ENCODE assay signal across 18 cellular contexts in the genomic region with DNA sequence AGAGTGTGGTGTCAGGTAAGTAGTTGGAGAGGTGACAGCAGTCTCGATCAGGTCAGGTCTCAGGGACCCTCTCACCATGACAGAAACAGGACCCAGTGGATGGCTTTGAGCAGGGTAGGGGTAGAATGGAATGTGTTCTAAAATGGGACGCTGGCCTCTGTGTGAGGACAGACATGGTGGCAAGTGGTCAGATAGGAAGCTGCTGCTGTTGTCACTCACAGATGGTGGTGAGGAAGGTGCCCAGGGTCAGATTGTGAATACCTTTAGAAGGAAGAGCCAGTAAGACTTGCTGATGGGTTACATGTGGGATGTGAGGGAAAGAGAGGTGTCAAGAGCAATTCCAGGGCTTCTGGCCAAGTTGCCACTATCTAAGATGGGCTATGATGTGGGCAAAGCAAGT.
DNase-seq lines count a peak whose midpoint lies in the region; ATAC-seq and TF ChIP-seq lines count a peak whose summit lies in the region.
"Had no signal": no experiment of that assay in that cellular context is flagged by ENCODE, and none has a peak within 500 bp of the region (broad histone marks: within the 10 kb centered on the region; RNA-seq: fewer than 3 reads in every experiment).

No MANE protein-coding gene starts in this region.

- 0 out of 2 replicates have a peak, but pooled peaks cover 5% of the 10 kb centered on the region for H3K9me2 ChIP-seq in GM23338 (ENCODE audit: insufficient read depth)

- H3K27ac Mint-ChIP-seq in GM23338 = peak overlapping the region; percentile 35; the same call in 1 of the 2 replicates
- no peak overlapping the region for H3K27ac Mint-ChIP-seq in nephron progenitor cell
- no peak overlapping the region for H3K27ac Mint-ChIP-seq in stimulated activated effector memory CD8-positive, alpha-beta T cell treated with anti-CD3 and anti-CD28 coated beads, Interleukin-12 subunit alpha, Interleukin-12 subunit beta, amount 100 ng/mL, for 72 hours
- H3K27ac Mint-ChIP-seq: B cell; CD4-positive, CD25-positive, alpha-beta regulatory T cell; CD8-positive, alpha-beta T cell; H9 had no signal

- no peaks in the 10 kb centered on the region for H3K36me3 ChIP-seq in heart left ventricle
- H3K36me3 ChIP-seq in GM23338 (ENCODE audit: insufficient read depth) = no peaks in the 10 kb centered on the region
- H3K36me3 ChIP-seq: BLaER1 had no signal

- H3K4me3 ChIP-seq in heart left ventricle = no peak overlapping the region
- H3K4me3 ChIP-seq in GM23338 = no peak overlapping the region
- H3K4me3 ChIP-seq: BLaER1 had no signal

- no peak overlapping the region for H3K27ac ChIP-seq in heart left ventricle
- H3K27ac ChIP-seq in GM23338 (ENCODE audit: low read depth) = no peak overlapping the region
- H3K27ac ChIP-seq: 22Rv1, BLaER1, C4-2B had no signal

- intact Hi-C loops in left cardiac atrium (cut with DNase I) = no loop called here
- intact Hi-C loops in heart left ventricle (cut with DNase I) = no loop called here

- 38 to 60% (median 46%) methylated on average over 2 of the region's 2 CpGs for WGBS in heart left ventricle, 4 donors

- no peaks in the 10 kb centered on the region for H3K79me2 ChIP-seq in GM23338 (replicated peaks; ENCODE audit: insufficient read depth)

- ATAC-seq in left cardiac atrium (peak; percentile 57 to 80), heart left ventricle (no peak), GM23338 (no peak)
- peak; percentile 32 for ATAC-seq in stimulated activated effector memory CD8-positive, alpha-beta T cell treated with anti-CD3 and anti-CD28 coated beads, Interleukin-12 subunit alpha, Interleukin-12 subunit beta, amount 100 ng/mL, for 72 hours
- ATAC-seq: CD8-positive, alpha-beta T cell; HCT116 had no signal

- no peaks in the 10 kb centered on the region for H3K9me3 Mint-ChIP-seq in GM23338
- no peaks in the 10 kb centered on the region for H3K9me3 Mint-ChIP-seq in nephron progenitor cell
- peaks cover 19% of the 10 kb centered on the region for H3K9me3 Mint-ChIP-seq in stimulated activated effector memory CD8-positive, alpha-beta T cell treated with anti-CD3 and anti-CD28 coated beads, Interleukin-12 subunit alpha, Interleukin-12 subunit beta, amount 100 ng/mL, for 72 hours
- H3K9me3 Mint-ChIP-seq: CD8-positive, alpha-beta T cell; H9 had no signal

- peaks cover 5% of the 10 kb centered on the region for H3K27me3 Mint-ChIP-seq in GM23338 (ENCODE audit: insufficient read depth, low read depth, poor library complexity)
- peaks cover 43% of the 10 kb centered on the region for H3K27me3 Mint-ChIP-seq in nephron progenitor cell (ENCODE audit: low read depth, poor library complexity)
- H3K27me3 Mint-ChIP-seq: B cell; CD4-positive, CD25-positive, alpha-beta regulatory T cell had no signal

- no peak overlapping the region for H2AFZ ChIP-seq in GM23338

- no peak overlapping the region for H3K4me2 ChIP-seq in GM23338
- H3K4me2 ChIP-seq: BLaER1 had no signal

- H3K36me3 Mint-ChIP-seq in GM23338 (ENCODE audit: low read depth) (no peaks in the 10 kb centered on the region), nephron progenitor cell (ENCODE audit: low read depth) (no peaks in the 10 kb centered on the region)
- H3K36me3 Mint-ChIP-seq in stimulated activated effector memory CD8-positive, alpha-beta T cell treated with anti-CD3 and anti-CD28 coated beads, Interleukin-12 subunit alpha, Interleukin-12 subunit beta, amount 100 ng/mL, for 72 hours = no peaks in the 10 kb centered on the region
- H3K36me3 Mint-ChIP-seq: CD4-positive, CD25-positive, alpha-beta regulatory T cell; CD8-positive, alpha-beta T cell had no signal

- H4K20me1 ChIP-seq in GM23338 (replicated peaks; ENCODE audit: insufficient read depth) = no peaks in the 10 kb centered on the region
- H4K20me1 ChIP-seq: BLaER1 had no signal

- DNase-seq in left cardiac atrium (no peak), heart left ventricle (no peak), GM23338 (ENCODE audit: low spot score) (no peak), nephron progenitor cell (no peak), NCI-H2107 treated with DMSO at 0.1 percent for 48 hours (lab: John Stamatoyannopoulos, UW; ENCODE audit: unreplicated experiment) (no peak), NCI-H1436 treated with DMSO at 0.1 percent for 48 hours (lab: John Stamatoyannopoulos, UW) (no peak)
- no peak for DNase-seq in stimulated activated effector memory CD8-positive, alpha-beta T cell treated with anti-CD3 and anti-CD28 coated beads, Interleukin-12 subunit alpha, Interleukin-12 subunit beta, amount 100 ng/mL, for 72 hours (ENCODE audit: low spot score in 2 of 2)
- DNase-seq: Caco-2; CD4-positive, CD25-positive, alpha-beta regulatory T cell; CD8-positive, alpha-beta T cell; DMS153; DND-41; H9 had no signal

- TF ChIP-seq CTCF in heart left ventricle (IDR thresholded peaks at IDR 0.05) (no peak), GM23338 (conservative IDR thresholded peaks at IDR 0.05; ENCODE audit: low read depth in 2 of 2) (no peak), nephron progenitor cell (IDR thresholded peaks at IDR 0.05) (no peak)

- H3K4me1 ChIP-seq in heart left ventricle = no peaks in the 10 kb centered on the region
- peaks cover 4% of the 10 kb centered on the region; the same call in 1 of the 2 replicates for H3K4me1 ChIP-seq in GM23338 (ENCODE audit: insufficient read depth)
- H3K4me1 ChIP-seq: Caco-2 had no signal

- no peaks in the 10 kb centered on the region for H3K27me3 ChIP-seq in heart left ventricle
- no peaks in the 10 kb centered on the region for H3K27me3 ChIP-seq in GM23338 (ENCODE audit: insufficient read depth)
- H3K27me3 ChIP-seq: BLaER1 had no signal

- H3K4me3 Mint-ChIP-seq in GM23338 = no peak overlapping the region
- H3K4me3 Mint-ChIP-seq in nephron progenitor cell = peak overlapping the region; percentile 2
- no peak overlapping the region for H3K4me3 Mint-ChIP-seq in stimulated activated effector memory CD8-positive, alpha-beta T cell treated with anti-CD3 and anti-CD28 coated beads, Interleukin-12 subunit alpha, Interleukin-12 subunit beta, amount 100 ng/mL, for 72 hours
- H3K4me3 Mint-ChIP-seq: B cell; CD4-positive, CD25-positive, alpha-beta regulatory T cell; CD8-positive, alpha-beta T cell; H9 had no signal

- H3K9me3 ChIP-seq in heart left ventricle = no peaks in the 10 kb centered on the region
- H3K9me3 ChIP-seq: BLaER1, Caco-2 had no signal

- H3K4me1 Mint-ChIP-seq in GM23338 = peaks cover 21% of the 10 kb centered on the region
- peaks cover 77% of the 10 kb centered on the region for H3K4me1 Mint-ChIP-seq in nephron progenitor cell
- no peaks in the 10 kb centered on the region for H3K4me1 Mint-ChIP-seq in stimulated activated effector memory CD8-positive, alpha-beta T cell treated with anti-CD3 and anti-CD28 coated beads, Interleukin-12 subunit alpha, Interleukin-12 subunit beta, amount 100 ng/mL, for 72 hours
- H3K4me1 Mint-ChIP-seq: B cell; CD4-positive, CD25-positive, alpha-beta regulatory T cell had no signal

- no peaks in the 10 kb centered on the region for H3F3A ChIP-seq in GM23338 (replicated peaks; ENCODE audit: low read depth)

- TF ChIP-seq POLR2A in heart left ventricle (IDR thresholded peaks at IDR 0.05) = no peak

TF ChIP-seq in GM23338, 12 proteins besides CTCF, POLR2A, EP300 and RAD21:
- TF ChIP-seq REST (IDR thresholded peaks at IDR 0.05; ENCODE audit: unreplicated experiment) (no peak), STAT1 (IDR thresholded peaks at IDR 0.05; ENCODE audit: unreplicated experiment) (no peak)

Comparison
In these comparisons a context has a peak if more than half of its experiments do, and no peak if none do; other contexts are left out.
1. ATAC-seq: peak in left cardiac atrium (2 of 2) and stimulated activated effector memory CD8-positive, alpha-beta T cell treated with anti-CD3 and anti-CD28 coated beads, Interleukin-12 subunit alpha, Interleukin-12 subunit beta, amount 100 ng/mL, for 72 hours (single experiment); none in heart left ventricle (0 of 4) and GM23338 (single experiment).